ENCODE assay signal across 21 cellular contexts in genomic region chr10:88828310-88828709, GRCh38. TPM values are rescaled to one million over a fixed set of nuclear protein-coding genes. Genes with fewer than 3 reads are reported as not detected.
A peak's percentile ranks its signal among the peaks of the same experiment; 100 is the strongest.
DNase-seq lines count a peak whose midpoint lies in the region; ATAC-seq and TF ChIP-seq lines count a peak whose summit lies in the region.
"Had no signal": no experiment of that assay in that cellular context is flagged by ENCODE, and none has a peak within 500 bp of the region (broad histone marks: within the 10 kb centered on the region; RNA-seq: fewer than 3 reads in every experiment).

No MANE protein-coding gene starts in this region.

- H3K79me2 ChIP-seq in osteoblast (ENCODE audit: insufficient read depth, low read length): no peaks in the 10 kb centered on the region

- H3K27ac ChIP-seq in osteoblast (ENCODE audit: low read depth, low read length) (no peak overlapping the region), transverse colon (no peak overlapping the region)
- H3K27ac ChIP-seq in effector memory CD4-positive, alpha-beta T cell (ENCODE audit: insufficient read depth, low read length, poor library complexity, severe bottlenecking): no peak overlapping the region

- H2AFZ ChIP-seq in osteoblast (ENCODE audit: low read length): no peak overlapping the region

- H3K4me1 ChIP-seq in osteoblast (ENCODE audit: insufficient read depth, low read length) (no peaks in the 10 kb centered on the region), transverse colon (no peaks in the 10 kb centered on the region)
- H3K4me1 ChIP-seq in effector memory CD4-positive, alpha-beta T cell (ENCODE audit: control insufficient read depth, insufficient read depth, low read length, poor library complexity, severe bottlenecking): peaks cover 31% of the 10 kb centered on the region

- H3K4me3 Mint-ChIP-seq in Calu3 (ENCODE audit: low read depth, unreplicated experiment): no peak overlapping the region
- H3K4me3 Mint-ChIP-seq: CD14-positive monocyte, HFFc6 had no signal

- H3K9me3 ChIP-seq in osteoblast (ENCODE audit: low read depth, low read length): no peaks in the 10 kb centered on the region
- no peaks in the 10 kb centered on the region for H3K9me3 ChIP-seq in transverse colon
- H3K9me3 ChIP-seq in effector memory CD4-positive, alpha-beta T cell (ENCODE audit: control insufficient read depth, low read length): no peaks in the 10 kb centered on the region

- CTCF ChIA-PET in Calu3 (lab: Charles Lee): interaction anchor here (0.7 kb wide), 1 partner anchor 138 kb away, joined by 3 read pairs; no protein-coding TSS in a partner anchor

- in situ Hi-C loops in transverse colon (cut with MboI; ENCODE audit: low pct_ligation_motif_present in 1 of 4, low pct_unique_long_range_greater_than_20kb in 1 of 4, low sequenced_read_pairs in 3 of 4): loop anchor here in 2 of 4 donors (25.0 kb wide), 1 partner anchor 384 kb away; the partner anchor contains the start of gene CH25H (in 2 of the 2)

- intact Hi-C loops in Calu3 (cut with micrococcal nuclease; ENCODE audit: unreplicated experiment): no loop called here
- intact Hi-C loops in transverse colon (cut with DNase I; ENCODE audit: low total_unique reads): no loop called here

- H3K4me2 ChIP-seq in osteoblast (ENCODE audit: insufficient read depth, low read length): no peak overlapping the region

- H3K9me3 Mint-ChIP-seq in Calu3 (ENCODE audit: low read depth, unreplicated experiment): no peaks in the 10 kb centered on the region
- H3K9me3 Mint-ChIP-seq: CD14-positive monocyte, HFFc6 had no signal

- peak overlapping the region; percentile 39 for H3K27ac Mint-ChIP-seq in Calu3 (ENCODE audit: unreplicated experiment)
- H3K27ac Mint-ChIP-seq: CD14-positive monocyte, HFFc6 had no signal

- no peak for TF ChIP-seq CTCF in Calu3 (IDR thresholded peaks at IDR 0.05; ENCODE audit: unreplicated experiment)
- TF ChIP-seq CTCF in fibroblast of mammary gland (conservative IDR thresholded peaks at IDR 0.05; ENCODE audit: control insufficient read depth, insufficient read depth, low read depth, low read length): no peak
- no peak for TF ChIP-seq CTCF in osteoblast (IDR thresholded peaks at IDR 0.05; ENCODE audit: extremely low read depth, low read depth, low read length)
- no peak for TF ChIP-seq CTCF in transverse colon (IDR thresholded peaks at IDR 0.05)

- H3K36me3 ChIP-seq in osteoblast (ENCODE audit: insufficient read depth, low read length) (no peaks in the 10 kb centered on the region), transverse colon (peaks cover 0 to 1% (median 0%) of the 10 kb centered on the region in 4 donors)
- H3K36me3 ChIP-seq in effector memory CD4-positive, alpha-beta T cell (ENCODE audit: control insufficient read depth, insufficient read depth, low read length): no peaks in the 10 kb centered on the region

- H3K27me3 Mint-ChIP-seq in Calu3 (ENCODE audit: unreplicated experiment): no peaks in the 10 kb centered on the region

- no peaks in the 10 kb centered on the region for H3K4me1 Mint-ChIP-seq in Calu3 (ENCODE audit: low read depth, unreplicated experiment)

- DNase-seq in Calu3 (no peak), HCEC 1CT (peak; percentile 24), fibroblast of mammary gland (ENCODE audit: low read depth) (peak; percentile 62), osteoblast (ENCODE audit: insufficient read length, low spot score, missing footprints) (peak; percentile 8), transverse colon (no peak)
- DNase-seq in effector memory CD4-positive, alpha-beta T cell: no peak
- DNase-seq: ACHN, HFFc6, Karpas-422, NCI-H1417 treated with DMSO at 0.1 percent for 48 hours, NCI-H1930, NCI-H345, NCI-H524 treated with DMSO at 0.1 percent for 48 hours, PC-3, RPMI8226, SIG-M5 had no signal

- no peak for ATAC-seq in GM21360 (IDR thresholded peaks at IDR 0.05; ENCODE audit: unreplicated experiment)
- ATAC-seq: PC-3, SK-N-SH treated with all-trans-retinoic acid at 6 μM for 48 hours had no signal

- H3K4me3 ChIP-seq in fibroblast of mammary gland (ENCODE audit: control insufficient read depth, low read depth, low read length) (no peak overlapping the region), osteoblast (ENCODE audit: insufficient read depth, low read length) (no peak overlapping the region), transverse colon (no peak overlapping the region)
- no peak overlapping the region for H3K4me3 ChIP-seq in effector memory CD4-positive, alpha-beta T cell (ENCODE audit: insufficient read depth, low read depth, low read length, poor library complexity, severe bottlenecking)

- no peaks in the 10 kb centered on the region for H4K20me1 ChIP-seq in osteoblast (ENCODE audit: insufficient read depth, low read length)

- 60 to 66% methylated on average over 1 of the region's 1 CpG for WGBS in transverse colon (ENCODE audit: low coverage in 1 of 2), 2 donors

- no peak for TF ChIP-seq EP300 in transverse colon (IDR thresholded peaks at IDR 0.05; ENCODE audit: low read depth)

- no peak for TF ChIP-seq POLR2A in transverse colon (IDR thresholded peaks at IDR 0.05)

- H3K27me3 ChIP-seq in osteoblast (ENCODE audit: insufficient read depth, low read length) (no peaks in the 10 kb centered on the region), transverse colon (no peaks in the 10 kb centered on the region)
- no peaks in the 10 kb centered on the region for H3K27me3 ChIP-seq in effector memory CD4-positive, alpha-beta T cell (replicated peaks; ENCODE audit: control insufficient read depth, insufficient read depth, low read length, poor library complexity, severe bottlenecking)

- H3K36me3 Mint-ChIP-seq in Calu3 (ENCODE audit: insufficient read depth, unreplicated experiment): no peaks in the 10 kb centered on the region

- no TSS peak for BruUV-seq in Calu3 (replicated peaks; lab: Mats Ljungman, UMichigan)

RNA-seq across cellular contexts. Expression of gene ANKRD22, which starts 23.3 kb away (rescaled TPM):
- 20.6 and 33.7 TPM in 2 replicates for total RNA-seq in Calu3 (2022)
- under 0.01 TPM in 2 replicates for total RNA-seq in osteoblast
- total RNA-seq in transverse colon: 10 to 100 TPM in 1 of 4 donors, 1 to 10 TPM in 2, not detected in 1; 3.0 to 12.2 (median 6.1) TPM
- total RNA-seq: H4, HFFc6 had no signal

RNA-seq across cellular contexts. Expression of gene LIPM, which starts 25.8 kb away (rescaled TPM):
- total RNA-seq in Calu3 (2022): not detected in 2 replicates
- not detected in 2 replicates for total RNA-seq in osteoblast
- total RNA-seq in transverse colon: not detected
- total RNA-seq: H4, HFFc6, MCF 10A, PC-3 had no signal

RNA-seq across cellular contexts. Expression of gene STAMBPL1, which starts 51.7 kb away (rescaled TPM):
- total RNA-seq in Calu3 (2022) (9.4 and 9.5 TPM in 2 replicates), osteoblast (10.3 and 11.6 TPM in 2 replicates), transverse colon (100 to 1,000 TPM in 3 of 4 donors, 10 to 100 TPM in 1; 74.8 to 176 (median 134) TPM)

Comparison
In these comparisons a context has a peak if more than half of its experiments do, and no peak if none do; other contexts are left out.
1. DNase-seq: peak in HCEC 1CT (single experiment), fibroblast of mammary gland (single experiment) and osteoblast (single experiment); none in Calu3 (single experiment), transverse colon (single experiment) and effector memory CD4-positive, alpha-beta T cell (0 of 3).